7 cellular contexts compared by ENCODE assay signal in genomic region chr16:2458887-2459646, GRCh38. TPM values are rescaled to one million over a fixed set of nuclear protein-coding genes. Genes with fewer than 3 reads are reported as not detected.
DNase-seq lines count a peak whose midpoint lies in the region; ATAC-seq, FAIRE-seq and TF ChIP-seq lines count a peak whose summit lies in the region.

No MANE protein-coding gene starts in this region.

- CTCF ChIA-PET in HEK293 (lab: Yijun Ruan, JAX): interaction anchor here (0.7 to 2.0 kb wide), 2 partner anchors 43 to 279 kb away, joined by 4 to 10 read pairs; no protein-coding TSS in a partner anchor

- no peak for DNase-seq in RWPE2 (ENCODE audit: low spot score)
- peak; percentile 24 for DNase-seq in germinal center (ENCODE audit: low spot score)
- DNase-seq in RCC 7860 (ENCODE audit: low spot score): no peak
- DNase-seq in stimulated activated CD8-positive, alpha-beta memory T cell treated with anti-CD3 and anti-CD28 coated beads, Interleukin-4, amount 100 ng/mL, for 48 hours: no peak

- POLR2A ChIA-PET in HEK293 (lab: Yijun Ruan, JAX): interaction anchor here (0.6 to 2.4 kb wide), 17 partner anchors 9 to 304 kb away, joined by 3 to 34 read pairs (median 3); partner anchors contain the start of genes AMDHD2, NTN3, TBC1D24 and TRAF7

- peak; percentile 1; the same call in 1 of the 3 replicates for ATAC-seq in RWPE2 (ENCODE audit: low read depth)
- no peak for ATAC-seq in HG02623 (IDR thresholded peaks at IDR 0.05; ENCODE audit: unreplicated experiment)

- H3K4me1 ChIP-seq in HEK293 (ENCODE audit: control insufficient read depth, insufficient read depth, low read length): peaks cover 15% of the 10 kb centered on the region
- H3K4me1 ChIP-seq in RWPE2 (ENCODE audit: insufficient read depth, poor library complexity, severe bottlenecking): no peaks in the 10 kb centered on the region
- peaks cover 9 to 18% (median 12%) of the 10 kb centered on the region in 3 donors for H3K4me1 ChIP-seq in skeletal muscle tissue (ENCODE audit: control insufficient read depth in 3 of 3, insufficient read depth in 3 of 3, low read length in 3 of 3)

- H3K9ac ChIP-seq in skeletal muscle tissue (ENCODE audit: low read depth in 1 of 3, low read length in 3 of 3): peak overlapping the region; percentile 72 to 89 (median 82)

- H3K27me3 ChIP-seq in RWPE2 (ENCODE audit: insufficient read depth, poor library complexity, severe bottlenecking): no peaks in the 10 kb centered on the region
- H3K27me3 ChIP-seq in skeletal muscle tissue (ENCODE audit: control insufficient read depth in 3 of 3, insufficient read depth in 3 of 3, low read length in 3 of 3): no peaks in the 10 kb centered on the region

- TF ChIP-seq CTCF in HEK293 (tag by site-specific recombination; IDR thresholded peaks at IDR 0.05) (no peak), RWPE2 (IDR thresholded peaks at IDR 0.05; ENCODE audit: poor library complexity, severe bottlenecking) (no peak)

- H3K9me3 ChIP-seq in HEK293 (ENCODE audit: control insufficient read depth, insufficient read depth, low read depth, low read length) (no peaks in the 10 kb centered on the region), RWPE2 (ENCODE audit: severe bottlenecking) (no peaks in the 10 kb centered on the region), skeletal muscle tissue (ENCODE audit: control insufficient read depth in 3 of 3, low read length in 3 of 3) (no peaks in the 10 kb centered on the region)

- no peak for FAIRE-seq in RCC 7860 (lab: Jason Lieb, UNC)

- H3K27ac ChIP-seq in HEK293 (ENCODE audit: extremely low read depth, low read depth, low read length): peak overlapping the region; percentile 69
- H3K27ac ChIP-seq in RWPE2 (ENCODE audit: poor library complexity, severe bottlenecking): peak overlapping the region; percentile 31
- no peak overlapping the region for H3K27ac ChIP-seq in skeletal muscle tissue (ENCODE audit: low read depth, low read length)

- H3K4me3 ChIP-seq in HEK293 (ENCODE audit: low read depth, low read length) (peak overlapping the region; percentile 39), RWPE2 (ENCODE audit: severe bottlenecking) (peak overlapping the region; percentile 47), skeletal muscle tissue (ENCODE audit: low read length in 3 of 3) (peak overlapping the region; percentile 80 to 87 (median 82))

- H3K36me3 ChIP-seq in HEK293 (ENCODE audit: control insufficient read depth in 2 of 2, insufficient read depth in 1 of 2, low read length in 2 of 2): peaks cover 0 to 58% of the 10 kb centered on the region in 2 experiments; a peak in 2 of 3 replicates
- peaks cover 32% of the 10 kb centered on the region for H3K36me3 ChIP-seq in RWPE2 (ENCODE audit: low read depth)
- H3K36me3 ChIP-seq in skeletal muscle tissue (ENCODE audit: control insufficient read depth in 3 of 3, insufficient read depth in 3 of 3, low read length in 3 of 3): peaks cover 8% of the 10 kb centered on the region in 3 donors

TF ChIP-seq in HEK293, 187 proteins besides CTCF, POLR2A, EP300 and RAD21 (continues in another document):
- TF ChIP-seq ZNF529 (tag by site-specific recombination; IDR thresholded peaks at IDR 0.05; ENCODE audit: insufficient replicate concordance) (no peak), ZNF121 (tag by site-specific recombination; IDR thresholded peaks at IDR 0.05) (0 out of 2 replicates have a peak, but pooled peaks have one; percentile 21), HIC1 (tag by site-specific recombination; IDR thresholded peaks at IDR 0.05) (peak; percentile 76), PBX3 (CRISPR knock-in tag; IDR thresholded peaks at IDR 0.05) (0 out of 2 replicates have a peak, but pooled peaks have one; percentile 14), ZSCAN5A (tag by site-specific recombination; IDR thresholded peaks at IDR 0.05) (0 out of 2 replicates have a peak, but pooled peaks have one; percentile 15), ZNF777 (tag by site-specific recombination; IDR thresholded peaks at IDR 0.05; ENCODE audit: borderline replicate concordance) (no peak), ZNF394 (tag by site-specific recombination; IDR thresholded peaks at IDR 0.05; ENCODE audit: borderline replicate concordance) (no peak), KLF10 (tag by site-specific recombination; IDR thresholded peaks at IDR 0.05) (no peak), ZNF140 (tag by site-specific recombination; IDR thresholded peaks at IDR 0.05) (no peak), PRDM10 (tag by site-specific recombination; IDR thresholded peaks at IDR 0.05) (peak; percentile 89), ZBTB7A (tag by site-specific recombination; IDR thresholded peaks at IDR 0.05; ENCODE audit: low read depth) (peak; percentile 19; the same call in 1 of the 2 replicates), ZFP69B (tag by site-specific recombination; IDR thresholded peaks at IDR 0.05) (peak; percentile 66), ZFHX2 (tag by site-specific recombination; conservative IDR thresholded peaks at IDR 0.05) (peak; percentile 26), ZNF600 (tag by site-specific recombination; IDR thresholded peaks at IDR 0.05) (peak; percentile 58; the same call in 1 of the 2 replicates), GLI4 (tag by site-specific recombination; IDR thresholded peaks at IDR 0.05) (no peak), GLIS1 (tag by site-specific recombination; IDR thresholded peaks at IDR 0.05) (peak; percentile 92), ZNF792 (tag by site-specific recombination; IDR thresholded peaks at IDR 0.05) (no peak), ZNF169 (tag by site-specific recombination; IDR thresholded peaks at IDR 0.05) (no peak), SCRT1 (tag by site-specific recombination; IDR thresholded peaks at IDR 0.05; ENCODE audit: borderline replicate concordance) (no peak), OSR2 (tag by site-specific recombination; IDR thresholded peaks at IDR 0.05) (peak; percentile 23; the same call in 1 of the 2 replicates)

RNA-seq across cellular contexts. Expression of gene TEDC2, which starts 0.8 kb away (rescaled TPM):
- total RNA-seq in skeletal muscle tissue: 2.6 TPM

RNA-seq across cellular contexts. Expression of gene NTN3, which starts 12.0 kb away (rescaled TPM):
- 5.2 TPM for total RNA-seq in skeletal muscle tissue

RNA-seq across cellular contexts. Expression of gene TBC1D24, which starts 15.9 kb away (rescaled TPM):
- 7.8 TPM for total RNA-seq in skeletal muscle tissue

RNA-seq across cellular contexts. Expression of gene CCNF, which starts 29.8 kb away (rescaled TPM):
- total RNA-seq in skeletal muscle tissue: 6.8 TPM

RNA-seq across cellular contexts. Expression of gene ATP6V0C, which starts 54.7 kb away (rescaled TPM):
- total RNA-seq in skeletal muscle tissue: 12.0 TPM
